8 cellular contexts compared by ENCODE assay signal in genomic region chr12:2291182-2291832, GRCh38.
DNase-seq lines count a peak whose midpoint lies in the region; ATAC-seq lines count a peak whose summit lies in the region.

No MANE protein-coding gene starts in this region.

- no peaks in the 10 kb centered on the region for H3K9me2 ChIP-seq in Karpas-422 (replicated peaks; ENCODE audit: insufficient read depth, low read length)

- H3K4me3 ChIP-seq in Karpas-422 (ENCODE audit: low read length) (no peak overlapping the region), rectal smooth muscle tissue (ENCODE audit: low read length) (no peak overlapping the region)

- H3K4me2 ChIP-seq in Karpas-422 (ENCODE audit: low read depth, low read length, poor library complexity, severe bottlenecking) = no peak overlapping the region

- H3K27me3 ChIP-seq in Karpas-422 (ENCODE audit: low read length) (no peaks in the 10 kb centered on the region), rectal smooth muscle tissue (ENCODE audit: control insufficient read depth, insufficient read depth, low read length) (no peaks in the 10 kb centered on the region)

- no peaks in the 10 kb centered on the region for H4K20me1 ChIP-seq in Karpas-422 (ENCODE audit: insufficient read depth, low read depth, low read length)

- no peaks in the 10 kb centered on the region for H3K79me2 ChIP-seq in Karpas-422 (ENCODE audit: low read length)

- no peak overlapping the region for H3K9ac ChIP-seq in Karpas-422 (ENCODE audit: low read length)
- H3K9ac ChIP-seq in rectal smooth muscle tissue (ENCODE audit: low read length) = no peak overlapping the region

- no peaks in the 10 kb centered on the region for H3K4me1 ChIP-seq in Karpas-422 (ENCODE audit: low read length)
- peaks cover 40% of the 10 kb centered on the region for H3K4me1 ChIP-seq in rectal smooth muscle tissue (ENCODE audit: control insufficient read depth, insufficient read depth, low read length)

- H3K9me3 ChIP-seq in Karpas-422 (ENCODE audit: low read length) = no peaks in the 10 kb centered on the region

- DNase-seq in activated T-cell treated with anti-CD3 and anti-CD28 coated beads, Interleukin-2, amount 50 U/mL, for 48 hours = peak; percentile 47 to 49
- DNase-seq in activated T-cell treated with anti-CD3 and anti-CD28 coated beads for 4 hours (no peak), Karpas-422 (peak; percentile 86), T1000 (lab: John Stamatoyannopoulos, UW) (peak; percentile 19), fibroblast of peridontal ligament (ENCODE audit: extremely low read depth) (peak; percentile 33), GOT3 (lab: John Stamatoyannopoulos, UW) (no peak)

- H3K36me3 ChIP-seq in Karpas-422 (ENCODE audit: insufficient read depth, low read length) (no peaks in the 10 kb centered on the region), rectal smooth muscle tissue (ENCODE audit: control insufficient read depth, insufficient read depth, low read length) (no peaks in the 10 kb centered on the region)

- no peak for ATAC-seq in HG02571 (IDR thresholded peaks at IDR 0.05; ENCODE audit: unreplicated experiment)

- no peak overlapping the region for H2AFZ ChIP-seq in Karpas-422 (ENCODE audit: low read length)

- H3K27ac ChIP-seq in Karpas-422 (ENCODE audit: low read length) = no peak overlapping the region
- H3K27ac ChIP-seq in rectal smooth muscle tissue (ENCODE audit: low read depth, low read length) = peak overlapping the region; percentile 68

Comparison
In these comparisons a context has a peak if more than half of its experiments do, and no peak if none do; other contexts are left out.
1. DNase-seq: peak in activated T-cell treated with anti-CD3 and anti-CD28 coated beads, Interleukin-2, amount 50 U/mL, for 48 hours (2 of 2), Karpas-422 (single experiment), T1000 (single experiment) and fibroblast of peridontal ligament (single experiment); none in activated T-cell treated with anti-CD3 and anti-CD28 coated beads for 4 hours (single experiment) and GOT3 (single experiment).